Comparison of ENCODE assay signal across 20 cellular contexts in genomic region chr1:191519519-191519918, GRCh38.
A peak's percentile ranks its signal among the peaks of the same experiment; 100 is the strongest.
DNase-seq lines count a peak whose midpoint lies in the region; ATAC-seq, FAIRE-seq and TF ChIP-seq lines count a peak whose summit lies in the region.
"Had no signal": no experiment of that assay in that cellular context is flagged by ENCODE, and none has a peak within 500 bp of the region (broad histone marks: within the 10 kb centered on the region; RNA-seq: fewer than 3 reads in every experiment).

No MANE protein-coding gene starts in this region.

- H3K36me3 Mint-ChIP-seq in progenitor cell of endocrine pancreas (ENCODE audit: insufficient read depth): no peaks in the 10 kb centered on the region
- H3K36me3 Mint-ChIP-seq: CD14-positive monocyte; CD4-positive, alpha-beta memory T cell had no signal

- peaks cover 12% of the 10 kb centered on the region for H3K4me1 Mint-ChIP-seq in progenitor cell of endocrine pancreas (ENCODE audit: low read depth)
- H3K4me1 Mint-ChIP-seq: CD14-positive monocyte; CD4-positive, alpha-beta memory T cell had no signal

- H3K4me3 ChIP-seq in body of pancreas: no peak overlapping the region
- H3K4me3 ChIP-seq in adrenal gland: no peak overlapping the region
- H3K4me3 ChIP-seq: BLaER1 had no signal

- no peak overlapping the region for H3K27ac Mint-ChIP-seq in progenitor cell of endocrine pancreas
- H3K27ac Mint-ChIP-seq: CD14-positive monocyte; CD4-positive, alpha-beta memory T cell had no signal

- DNase-seq in D721Med (ENCODE audit: insufficient read length, low spot score): no peak
- no peak for DNase-seq in body of pancreas
- DNase-seq in kidney tubule cell (ENCODE audit: low spot score): peak; percentile 26
- DNase-seq in progenitor cell of endocrine pancreas (ENCODE audit: low spot score, unreplicated experiment): no peak
- DNase-seq in adrenal gland: no peak
- no peak for DNase-seq in Ammon's horn (ENCODE audit: low spot score)
- DNase-seq in stimulated activated naive CD4-positive, alpha-beta T cell (lab: John Stamatoyannopoulos, UW): no peak
- DNase-seq in activated effector memory CD4-positive, alpha-beta T cell treated with anti-CD3 and anti-CD28 coated beads, Interleukin-2, amount 50 U/mL, for 16 hours: no peak
- DNase-seq: AML-193; CD4-positive, alpha-beta memory T cell; DMS 273 treated with DMSO at 0.1 percent for 48 hours; DMS79; GDM1; GOT3; H7 had no signal

- H3K36me3 ChIP-seq in body of pancreas (replicated peaks in 1 of 2; ENCODE audit: insufficient read depth in 1 of 2, low read depth in 2 of 2): no peaks in the 10 kb centered on the region
- no peaks in the 10 kb centered on the region for H3K36me3 ChIP-seq in adrenal gland (replicated peaks in 1 of 2)
- H3K36me3 ChIP-seq: BLaER1 had no signal

- no peaks in the 10 kb centered on the region for H3K27me3 Mint-ChIP-seq in progenitor cell of endocrine pancreas
- H3K27me3 Mint-ChIP-seq: CD4-positive, alpha-beta memory T cell had no signal

- no peaks in the 10 kb centered on the region for H3K9me3 ChIP-seq in body of pancreas
- H3K9me3 ChIP-seq in adrenal gland (replicated peaks in 1 of 3): no peaks in the 10 kb centered on the region
- H3K9me3 ChIP-seq: BLaER1 had no signal

- H3K27me3 ChIP-seq in body of pancreas (peaks cover 0 to 3% of the 10 kb centered on the region in 2 donors), adrenal gland (no peaks in the 10 kb centered on the region)
- H3K27me3 ChIP-seq: BLaER1 had no signal

- intact Hi-C loops in body of pancreas (cut with DNase I): no loop called here
- intact Hi-C loops in adrenal gland (cut with DNase I): no loop called here

- no peak for TF ChIP-seq POLR2A in body of pancreas (IDR thresholded peaks at IDR 0.05)
- no peak for TF ChIP-seq POLR2A in adrenal gland (IDR thresholded peaks at IDR 0.05)

- TF ChIP-seq CTCF in D721Med (IDR thresholded peaks at IDR 0.05; ENCODE audit: insufficient read depth, missing control alignments) (no peak), body of pancreas (IDR thresholded peaks at IDR 0.05) (no peak), progenitor cell of endocrine pancreas (IDR thresholded peaks at IDR 0.05; ENCODE audit: unreplicated experiment) (no peak), adrenal gland (IDR thresholded peaks at IDR 0.05) (no peak)

- peak overlapping the region; percentile 3 for H3K4me3 Mint-ChIP-seq in progenitor cell of endocrine pancreas (ENCODE audit: low read depth)
- H3K4me3 Mint-ChIP-seq: CD14-positive monocyte; CD4-positive, alpha-beta memory T cell had no signal

- peaks cover 3% of the 10 kb centered on the region for H3K9me3 Mint-ChIP-seq in progenitor cell of endocrine pancreas (ENCODE audit: low read depth)

- no peak overlapping the region for H3K27ac ChIP-seq in body of pancreas
- no peak overlapping the region for H3K27ac ChIP-seq in adrenal gland
- H3K27ac ChIP-seq: BLaER1, KMS-11 had no signal

- H3K4me1 ChIP-seq in body of pancreas (peaks cover 9% of the 10 kb centered on the region), adrenal gland (replicated peaks in 1 of 2) (no peaks in the 10 kb centered on the region)
- H3K4me1 ChIP-seq: BLaER1 had no signal

- peak; percentile 79 for FAIRE-seq in D721Med (lab: Jason Lieb, UNC)
- FAIRE-seq: GM12892, GM18507 had no signal

- ATAC-seq in body of pancreas: peak; percentile 70
